In the genomic region with DNA sequence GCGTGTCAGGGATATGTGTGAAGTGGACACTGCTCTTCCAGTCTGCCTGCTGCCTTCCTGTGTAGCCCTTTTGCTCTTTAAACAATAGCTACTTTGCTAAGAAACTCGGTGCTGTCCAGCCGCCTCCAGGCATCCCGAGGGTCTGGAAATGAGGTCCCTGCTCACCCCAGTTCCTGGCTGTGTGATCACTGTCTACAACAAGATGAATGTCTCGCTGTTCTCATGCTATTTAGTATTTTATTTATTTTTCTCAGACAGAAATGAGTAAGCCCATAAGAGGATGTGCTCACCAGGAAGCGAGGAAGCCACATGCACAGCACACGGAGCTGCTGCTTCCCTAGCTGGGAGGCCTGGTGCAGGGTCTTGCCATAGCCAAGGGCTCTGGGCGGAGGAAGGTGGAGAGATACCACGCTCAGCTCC, we compare ENCODE assay signal across 1 cellular context.
TF ChIP-seq lines count a peak whose summit lies in the region.

No MANE protein-coding gene starts in this region.

TF ChIP-seq in WTC11, 78 proteins besides CTCF, POLR2A, EP300 and RAD21 (continued from another document):
- TF ChIP-seq ZNF532 (CRISPR knock-in tag; IDR thresholded peaks at IDR 0.05; ENCODE audit: borderline replicate concordance) (no peak), ESRRA (CRISPR knock-in tag; IDR thresholded peaks at IDR 0.05; ENCODE audit: borderline replicate concordance) (no peak), E2F1 (CRISPR knock-in tag; IDR thresholded peaks at IDR 0.05) (no peak), HMGXB4 (CRISPR knock-in tag; IDR thresholded peaks at IDR 0.05) (no peak), PRRX2 (CRISPR knock-in tag; IDR thresholded peaks at IDR 0.05) (no peak), ELF4 (CRISPR knock-in tag; IDR thresholded peaks at IDR 0.05; ENCODE audit: low read depth) (no peak)
